In the genomic region with DNA sequence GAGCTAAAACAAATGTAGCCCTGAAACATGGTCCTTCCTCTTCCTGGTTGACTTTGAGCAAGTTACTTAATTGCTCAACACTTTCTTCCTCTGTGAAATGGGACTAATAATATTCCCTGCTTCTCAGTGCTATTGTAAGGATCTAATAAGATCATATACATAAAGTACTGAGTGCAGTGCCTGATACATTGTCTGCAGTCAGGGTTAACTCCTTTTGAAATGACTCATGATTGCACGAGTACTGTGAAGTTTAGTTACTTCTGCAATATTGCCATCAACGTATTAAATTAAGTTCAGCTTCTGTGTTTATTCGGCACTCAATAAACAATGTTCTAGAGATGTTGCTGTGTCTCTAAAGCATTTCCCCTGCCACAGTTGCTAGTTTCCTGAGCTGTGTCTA, we compare ENCODE assay signal across 17 cellular contexts.
"Had no signal": no experiment of that assay in that cellular context is flagged by ENCODE, and none has a peak within 500 bp of the region (broad histone marks: within the 10 kb centered on the region; RNA-seq: fewer than 3 reads in every experiment).

No MANE protein-coding gene starts in this region.

- H3K36me3 ChIP-seq: colonic mucosa, stomach, uterus had no signal

- H3K27ac Mint-ChIP-seq: activated CD8-positive, alpha-beta T cell treated with anti-CD3 and anti-CD28 coated beads for 36 hours; activated naive CD4-positive, alpha-beta T cell treated with anti-CD3 and anti-CD28 coated beads for 36 hours; activated T-helper 17 cell treated with anti-CD3 and anti-CD28 coated beads, Interleukin-2, amount 50 U/mL, for 72 hours; naive thymus-derived CD4-positive, alpha-beta T cell had no signal

- DNase-seq: activated CD4-positive, alpha-beta T cell treated with anti-CD3 and anti-CD28 coated beads for 4 hours; activated CD8-positive, alpha-beta T cell treated with anti-CD3 and anti-CD28 coated beads for 36 hours; activated naive CD4-positive, alpha-beta T cell treated with anti-CD3 and anti-CD28 coated beads for 36 hours; caudate nucleus; colonic mucosa; effector CD4-positive, alpha-beta T cell; foreskin melanocyte; head of caudate nucleus; left colon; naive thymus-derived CD4-positive, alpha-beta T cell; retina; stimulated activated CD4-positive, alpha-beta T cell treated with anti-CD3 and anti-CD28 coated beads, Interleukin-4, amount 100 ng/mL, for 24 hours; stomach; uterus had no signal

- H3K4me1 ChIP-seq: colonic mucosa, stomach, uterus had no signal

- H3K27me3 ChIP-seq: colonic mucosa, stomach, uterus had no signal

- H3K36me3 Mint-ChIP-seq: naive thymus-derived CD4-positive, alpha-beta T cell had no signal

- H3K4me3 ChIP-seq: colonic mucosa, lung, stomach, uterus had no signal

- H3K4me3 Mint-ChIP-seq: activated CD8-positive, alpha-beta T cell treated with anti-CD3 and anti-CD28 coated beads for 36 hours; activated naive CD4-positive, alpha-beta T cell treated with anti-CD3 and anti-CD28 coated beads for 36 hours; activated T-helper 17 cell treated with anti-CD3 and anti-CD28 coated beads, Interleukin-2, amount 50 U/mL, for 72 hours; naive thymus-derived CD4-positive, alpha-beta T cell had no signal

- H3K27me3 Mint-ChIP-seq: activated CD8-positive, alpha-beta T cell treated with anti-CD3 and anti-CD28 coated beads for 36 hours; activated T-helper 17 cell treated with anti-CD3 and anti-CD28 coated beads, Interleukin-2, amount 50 U/mL, for 72 hours; naive thymus-derived CD4-positive, alpha-beta T cell had no signal

- H3K27ac ChIP-seq: colonic mucosa, stomach, uterus, VCaP had no signal

- H3K4me1 Mint-ChIP-seq: activated T-helper 17 cell treated with anti-CD3 and anti-CD28 coated beads, Interleukin-2, amount 50 U/mL, for 72 hours had no signal

- H3K9me3 ChIP-seq: colonic mucosa, stomach, uterus had no signal

- H3K9me3 Mint-ChIP-seq: activated CD8-positive, alpha-beta T cell treated with anti-CD3 and anti-CD28 coated beads for 36 hours; activated naive CD4-positive, alpha-beta T cell treated with anti-CD3 and anti-CD28 coated beads for 36 hours; activated T-helper 17 cell treated with anti-CD3 and anti-CD28 coated beads, Interleukin-2, amount 50 U/mL, for 72 hours; naive thymus-derived CD4-positive, alpha-beta T cell had no signal
